8 cellular contexts compared by ENCODE assay signal in genomic region chr11:75241036-75241905, GRCh38. TPM values are rescaled to one million over a fixed set of nuclear protein-coding genes. Genes with fewer than 3 reads are reported as not detected.
DNase-seq lines count a peak whose midpoint lies in the region; ATAC-seq and TF ChIP-seq lines count a peak whose summit lies in the region.

No MANE protein-coding gene starts in this region.

- H3K4me1 ChIP-seq in liver (ENCODE audit: control insufficient read depth in 4 of 4, insufficient read depth in 4 of 4, low read length in 3 of 4): peaks cover 4 to 23% (median 16%) of the 10 kb centered on the region in 4 donors

- peaks cover 51% of the 10 kb centered on the region for H3K27me3 Mint-ChIP-seq in activated CD4-positive, alpha-beta T cell treated with anti-CD3 and anti-CD28 coated beads, Interleukin-2, amount 10 ng/mL, durations not matched to agents 7 days and 5 days
- H3K27me3 Mint-ChIP-seq in dendritic cell treated with granulocyte-macrophage colony-stimulating factor and Interleukin-4, amounts not matched to agents 40 ng/mL and 50 ng/mL, for 4 days: peaks cover 79% of the 10 kb centered on the region

- WGBS in liver: 2% methylated on average over 140 of the region's 140 CpGs

- DNase-seq in NCI-H187 (lab: John Stamatoyannopoulos, UW): peak; percentile 54 to 61
- DNase-seq in NCI-H187 treated with DMSO at 0.1 percent for 48 hours (lab: John Stamatoyannopoulos, UW): no peak
- DNase-seq in NCI-H2196 treated with DMSO at 0.1 percent for 48 hours (lab: John Stamatoyannopoulos, UW; ENCODE audit: unreplicated experiment): peak; percentile 79
- DNase-seq in activated CD4-positive, alpha-beta T cell treated with anti-CD3 and anti-CD28 coated beads, Interleukin-2, amount 10 ng/mL, durations not matched to agents 7 days and 5 days: peak; percentile 84
- peak; percentile 89 to 95 for DNase-seq in stimulated activated CD4-positive, alpha-beta T cell treated with anti-CD3 and anti-CD28 coated beads, Interleukin-2, amount 100 ng/mL, for 48 hours

- H3K4me3 ChIP-seq in liver (ENCODE audit: low read depth in 1 of 3, low read length in 3 of 3): peak overlapping the region; percentile 21 to 55 (median 52)

- peaks cover 0 to 5% (median 0%) of the 10 kb centered on the region in 4 donors for H3K9me3 ChIP-seq in liver (ENCODE audit: control insufficient read depth in 4 of 4, low read length in 3 of 4)

- no peak overlapping the region for H3K27ac Mint-ChIP-seq in activated CD4-positive, alpha-beta T cell treated with anti-CD3 and anti-CD28 coated beads, Interleukin-2, amount 10 ng/mL, durations not matched to agents 7 days and 5 days
- no peak overlapping the region for H3K27ac Mint-ChIP-seq in dendritic cell treated with granulocyte-macrophage colony-stimulating factor and Interleukin-4, amounts not matched to agents 40 ng/mL and 50 ng/mL, for 4 days

- POLR2A ChIA-PET in activated CD4-positive, alpha-beta T cell treated with anti-CD3 and anti-CD28 coated beads, Interleukin-2, amount 10 ng/mL, durations not matched to agents 7 days and 5 days (lab: Charles Lee): no interaction called here

- H3K36me3 Mint-ChIP-seq in activated CD4-positive, alpha-beta T cell treated with anti-CD3 and anti-CD28 coated beads, Interleukin-2, amount 10 ng/mL, durations not matched to agents 7 days and 5 days (ENCODE audit: low read depth): no peaks in the 10 kb centered on the region
- no peaks in the 10 kb centered on the region for H3K36me3 Mint-ChIP-seq in dendritic cell treated with granulocyte-macrophage colony-stimulating factor and Interleukin-4, amounts not matched to agents 40 ng/mL and 50 ng/mL, for 4 days (ENCODE audit: low read depth)

- CTCF ChIA-PET in activated CD4-positive, alpha-beta T cell treated with anti-CD3 and anti-CD28 coated beads, Interleukin-2, amount 10 ng/mL, durations not matched to agents 7 days and 5 days (lab: Charles Lee): interaction anchor here (0.6 to 7.1 kb wide), 39 partner anchors 8 to 564 kb away, joined by 3 to 145 read pairs (median 5); partner anchors contain the start of genes SLCO2B1, SPCS2 and XRRA1

- TF ChIP-seq CTCF in liver (IDR thresholded peaks at IDR 0.05; ENCODE audit: low read depth, low read length, missing input control): peak; percentile 99

- H3K27ac ChIP-seq in liver (ENCODE audit: low read depth in 1 of 2, low read length in 2 of 2): no peak overlapping the region

- intact Hi-C loops in dendritic cell treated with granulocyte-macrophage colony-stimulating factor and Interleukin-4, amounts not matched to agents 40 ng/mL and 50 ng/mL, for 4 days (cut with micrococcal nuclease): loop anchor here (2.0 to 5.0 kb wide), 2 partner anchors 34 to 96 kb away; no protein-coding TSS in a partner anchor

- H3K4me3 Mint-ChIP-seq in activated CD4-positive, alpha-beta T cell treated with anti-CD3 and anti-CD28 coated beads, Interleukin-2, amount 10 ng/mL, durations not matched to agents 7 days and 5 days: peak overlapping the region; percentile 68
- peak overlapping the region; percentile 51 for H3K4me3 Mint-ChIP-seq in dendritic cell treated with granulocyte-macrophage colony-stimulating factor and Interleukin-4, amounts not matched to agents 40 ng/mL and 50 ng/mL, for 4 days

- ATAC-seq in HG03064 (IDR thresholded peaks at IDR 0.05; ENCODE audit: low read depth, unreplicated experiment): peak; percentile 94

- no peak overlapping the region for H3K9ac ChIP-seq in liver (ENCODE audit: low read depth in 1 of 2, low read length in 2 of 2)

- H3K4me1 Mint-ChIP-seq in activated CD4-positive, alpha-beta T cell treated with anti-CD3 and anti-CD28 coated beads, Interleukin-2, amount 10 ng/mL, durations not matched to agents 7 days and 5 days: peaks cover 15% of the 10 kb centered on the region
- peaks cover 15% of the 10 kb centered on the region for H3K4me1 Mint-ChIP-seq in dendritic cell treated with granulocyte-macrophage colony-stimulating factor and Interleukin-4, amounts not matched to agents 40 ng/mL and 50 ng/mL, for 4 days (ENCODE audit: low read depth)

- no peaks in the 10 kb centered on the region for H3K9me3 Mint-ChIP-seq in activated CD4-positive, alpha-beta T cell treated with anti-CD3 and anti-CD28 coated beads, Interleukin-2, amount 10 ng/mL, durations not matched to agents 7 days and 5 days
- H3K9me3 Mint-ChIP-seq in dendritic cell treated with granulocyte-macrophage colony-stimulating factor and Interleukin-4, amounts not matched to agents 40 ng/mL and 50 ng/mL, for 4 days: no peaks in the 10 kb centered on the region

- H3K27me3 ChIP-seq in liver (ENCODE audit: control insufficient read depth in 4 of 4, insufficient read depth in 4 of 4, low read length in 3 of 4): peaks cover 0 to 11% (median 5%) of the 10 kb centered on the region in 4 donors

- no peaks in the 10 kb centered on the region for H3K36me3 ChIP-seq in liver (ENCODE audit: control insufficient read depth in 4 of 4, insufficient read depth in 3 of 4, low read depth in 1 of 4, low read length in 3 of 4)

- TF ChIP-seq RAD21 in liver (IDR thresholded peaks at IDR 0.05): peak; percentile 24 to 57

TF ChIP-seq in liver, 16 proteins besides CTCF, POLR2A, EP300 and RAD21:
- TF ChIP-seq REST (IDR thresholded peaks at IDR 0.05): no peak
- TF ChIP-seq ATF3 (IDR thresholded peaks at IDR 0.05): no peak
- no peak for TF ChIP-seq FOXA2 (IDR thresholded peaks at IDR 0.05)
- no peak for TF ChIP-seq FOXA1 (IDR thresholded peaks at IDR 0.05)
- no peak for TF ChIP-seq MAX (IDR thresholded peaks at IDR 0.05)
- TF ChIP-seq RXRA (IDR thresholded peaks at IDR 0.05): no peak
- no peak for TF ChIP-seq YY1 (IDR thresholded peaks at IDR 0.05)
- TF ChIP-seq SP1 (IDR thresholded peaks at IDR 0.05): no peak
- no peak for TF ChIP-seq ZBTB33 (IDR thresholded peaks at IDR 0.05)
- TF ChIP-seq JUND (IDR thresholded peaks at IDR 0.05): no peak
- TF ChIP-seq HNF4G (IDR thresholded peaks at IDR 0.05): no peak
- TF ChIP-seq HNF4A (conservative IDR thresholded peaks at IDR 0.05): no peak
- no peak for TF ChIP-seq GABPA (IDR thresholded peaks at IDR 0.05 in 1 of 2, conservative IDR thresholded peaks at IDR 0.05 in 1 of 2)
- no peak for TF ChIP-seq TAF1 (conservative IDR thresholded peaks at IDR 0.05)
- no peak for TF ChIP-seq EGR1 (IDR thresholded peaks at IDR 0.05; ENCODE audit: low read depth in 2 of 2)
- no peak for TF ChIP-seq NR2F2 (IDR thresholded peaks at IDR 0.05)

RNA-seq across cellular contexts. Expression of gene TPBGL, which starts 0.7 kb away (rescaled TPM):
- under 1 TPM in 1 of 2 experiments, not detected in 1; 0.06 TPM for total RNA-seq in activated CD4-positive, alpha-beta T cell treated with anti-CD3 and anti-CD28 coated beads, Interleukin-2, amount 10 ng/mL, durations not matched to agents 7 days and 5 days
- total RNA-seq in liver: not detected
- under 1 TPM in 1 of 2 donors, not detected in 1; 0.05 TPM for polyA plus RNA-seq in liver
